ENCODE assay signal across 16 cellular contexts in the genomic region with DNA sequence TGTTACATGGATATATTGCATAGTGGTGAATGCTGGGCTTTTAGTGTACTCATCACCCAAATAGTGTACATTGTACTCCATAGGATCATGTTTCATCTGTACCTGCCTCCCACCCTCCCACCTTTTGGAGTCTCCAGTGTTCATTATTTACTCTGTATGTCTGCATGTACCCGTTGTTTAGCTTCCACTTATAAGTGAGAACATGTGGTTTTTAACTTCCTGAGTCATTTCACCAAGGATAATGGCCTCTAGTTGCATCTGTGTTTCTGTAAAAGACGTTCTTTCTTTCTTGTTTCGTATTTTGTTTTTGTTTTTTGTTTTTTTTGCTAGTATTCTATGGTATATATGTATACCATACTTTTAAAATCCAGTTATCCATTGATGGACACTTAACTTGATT.
A peak's percentile ranks its signal among the peaks of the same experiment; 100 is the strongest.
DNase-seq lines count a peak whose midpoint lies in the region; ATAC-seq, FAIRE-seq and TF ChIP-seq lines count a peak whose summit lies in the region.
"Had no signal": no experiment of that assay in that cellular context is flagged by ENCODE, and none has a peak within 500 bp of the region (broad histone marks: within the 10 kb centered on the region; RNA-seq: fewer than 3 reads in every experiment).

No MANE protein-coding gene starts in this region.

- WGBS in lower leg skin, 2 donors: 58 to 60% methylated on average over 3 of the region's 3 CpGs

- no peak for TF ChIP-seq CTCF in lower leg skin (IDR thresholded peaks at IDR 0.05)

- intact Hi-C loops in lower leg skin (cut with DNase I; ENCODE audit: low total_unique reads): no loop called here

- DNase-seq in NCI-H345 (lab: John Stamatoyannopoulos, UW): peak; percentile 39
- DNase-seq in NCI-H345 treated with DMSO at 0.1 percent for 48 hours (lab: John Stamatoyannopoulos, UW; ENCODE audit: unreplicated experiment): no peak
- DNase-seq in HTR-8/SVneo (ENCODE audit: insufficient read length, low spot score): no peak
- DNase-seq in GDM1 (lab: John Stamatoyannopoulos, UW): no peak
- no peak for DNase-seq in lower leg skin (ENCODE audit: low spot score in 2 of 2)
- no peak for DNase-seq in stimulated activated naive CD4-positive, alpha-beta T cell treated with Interleukin-2 at 50 U/mL for 16 hours (lab: John Stamatoyannopoulos, UW)
- DNase-seq: caudate nucleus, DMS 273 treated with DMSO at 0.1 percent for 48 hours, KG1, nephron progenitor cell, spleen had no signal

- H3K4me3 ChIP-seq in lower leg skin (ENCODE audit: low read depth, poor library complexity, severe bottlenecking): no peak overlapping the region
- H3K4me3 ChIP-seq: spleen had no signal

- peak; percentile 60 for ATAC-seq in HG02798 (IDR thresholded peaks at IDR 0.05; ENCODE audit: poor library complexity, unreplicated experiment)
- no peak for ATAC-seq in HG02970 (IDR thresholded peaks at IDR 0.05; ENCODE audit: low FRiP score, unreplicated experiment)
- ATAC-seq: activated T-helper 17 cell treated with anti-CD3 and anti-CD28 coated beads, Interleukin-2, amount 50 U/mL, for 72 hours had no signal

- TF ChIP-seq POLR2A in lower leg skin (IDR thresholded peaks at IDR 0.05): no peak

- FAIRE-seq in HTR-8/SVneo (lab: Jason Lieb, UNC): peak; percentile 16
- FAIRE-seq: A204.1, islet of Langerhans had no signal
